In genomic region chr5:116097301-116097700, GRCh38 we compare ENCODE assay signal across 14 cellular contexts.
"Had no signal": no experiment of that assay in that cellular context is flagged by ENCODE, and none has a peak within 500 bp of the region (broad histone marks: within the 10 kb centered on the region; RNA-seq: fewer than 3 reads in every experiment).

No MANE protein-coding gene starts in this region.

- H3K27ac ChIP-seq: cardiac muscle cell, esophagus muscularis mucosa, gastrocnemius medialis, heart right ventricle, ovary had no signal

- DNase-seq: activated naive CD8-positive, alpha-beta T cell treated with anti-CD3 and anti-CD28 coated beads, Interleukin-2, amount 10 ng/mL, durations not matched to agents 7 days and 5 days; gastrocnemius medialis; heart right ventricle; left colon; mucosa of descending colon; naive thymus-derived CD4-positive, alpha-beta T cell; ovary; stimulated activated CD4-positive, alpha-beta T cell treated with anti-CD3 and anti-CD28 coated beads, Interleukin-12 subunit alpha, Interleukin-12 subunit beta, amount 100 ng/mL, for 4 hours; stimulated activated CD4-positive, alpha-beta T cell treated with anti-CD3 and anti-CD28 coated beads, Interleukin-2, amount 100 ng/mL, for 24 hours had no signal

- H3K4me1 ChIP-seq: esophagus muscularis mucosa, gastrocnemius medialis, heart right ventricle had no signal

- H3K36me3 ChIP-seq: ovary had no signal

- H3K27me3 ChIP-seq: cardiac muscle cell, esophagus muscularis mucosa, gastrocnemius medialis, heart right ventricle, ovary had no signal

- H3K9me3 ChIP-seq: esophagus muscularis mucosa, gastrocnemius medialis, mucosa of descending colon, ovary had no signal

- H3K4me3 ChIP-seq: cardiac muscle cell, esophagus muscularis mucosa, gastrocnemius medialis, heart right ventricle, mucosa of descending colon, ovary had no signal

- ATAC-seq: activated CD4-positive, CD25-positive, alpha-beta regulatory T cell treated with anti-CD3 and anti-CD28 coated beads, Interleukin-2, amount 50 U/mL, for 24 hours; gastrocnemius medialis; heart right ventricle; left colon; mucosa of descending colon; naive thymus-derived CD4-positive, alpha-beta T cell; sciatic nerve; stimulated activated effector memory CD8-positive, alpha-beta T cell treated with anti-CD3 and anti-CD28 coated beads, Interleukin-12 subunit alpha, Interleukin-12 subunit beta, amount 100 ng/mL, for 72 hours had no signal
